In genomic region chr16:83900611-83901010, GRCh38 we compare ENCODE assay signal across 1 cellular context.
TF ChIP-seq lines count a peak whose summit lies in the region.

No MANE protein-coding gene starts in this region.

TF ChIP-seq in K562, 482 proteins besides CTCF, POLR2A, EP300 and RAD21 (continued from another document):
- no peak for TF ChIP-seq THAP7 (CRISPR knock-in tag; IDR thresholded peaks at IDR 0.05)
- TF ChIP-seq ZBTB43 (CRISPR knock-in tag; IDR thresholded peaks at IDR 0.05) = no peak
- TF ChIP-seq ZNF253 (CRISPR knock-in tag; conservative IDR thresholded peaks at IDR 0.05) = no peak
- TF ChIP-seq ARNT (IDR thresholded peaks at IDR 0.05) = no peak
- TF ChIP-seq EP400 (IDR thresholded peaks at IDR 0.05) = no peak
- no peak for TF ChIP-seq DIDO1 (tag; IDR thresholded peaks at IDR 0.05; ENCODE audit: low read depth)
- no peak for TF ChIP-seq POLR2G (IDR thresholded peaks at IDR 0.05; ENCODE audit: low read depth, low read length)
- no peak for TF ChIP-seq IRF1 (CRISPR knock-in tag; IDR thresholded peaks at IDR 0.05; ENCODE audit: borderline replicate concordance)
- no peak for TF ChIP-seq GABPA (tag; conservative IDR thresholded peaks at IDR 0.05; ENCODE audit: low read depth)
- TF ChIP-seq BACH1 (tag; IDR thresholded peaks at IDR 0.05) = no peak
- TF ChIP-seq ETV1 (tag; conservative IDR thresholded peaks at IDR 0.05; ENCODE audit: low read depth) = no peak
- no peak for TF ChIP-seq C11orf30 (IDR thresholded peaks at IDR 0.05; ENCODE audit: low read depth)
- no peak for TF ChIP-seq TCF7L2 (IDR thresholded peaks at IDR 0.05; ENCODE audit: low read depth, low read length)
- no peak for TF ChIP-seq SFPQ (IDR thresholded peaks at IDR 0.05; ENCODE audit: low read depth, low read length)
- TF ChIP-seq SIN3B (IDR thresholded peaks at IDR 0.05; ENCODE audit: low read depth) = no peak
- no peak for TF ChIP-seq ZNF124 (CRISPR knock-in tag; IDR thresholded peaks at IDR 0.05)
- TF ChIP-seq RBM39 (optimal IDR thresholded peaks at IDR 0.05; ENCODE audit: low read depth, low read length) = no peak
